Comparison of ENCODE assay signal across 19 cellular contexts in the genomic region with DNA sequence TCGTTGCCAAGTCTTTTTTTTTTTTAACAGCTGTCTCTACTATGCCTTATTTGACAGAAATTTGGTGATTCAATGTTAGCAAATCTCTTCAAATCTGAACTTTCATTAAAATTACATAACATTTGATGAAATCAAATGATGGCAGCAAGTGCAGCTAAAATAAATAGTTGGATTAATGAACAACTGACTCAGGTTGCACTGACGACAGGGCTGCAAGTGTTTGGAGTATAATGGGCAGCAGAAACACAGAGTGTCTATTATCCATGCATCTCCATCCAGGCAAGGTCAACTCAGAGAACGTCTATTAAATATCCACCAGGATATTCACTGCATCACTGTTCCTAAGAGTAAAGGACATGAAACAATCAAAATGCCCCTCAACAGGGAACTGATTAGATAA.
"Had no signal": no experiment of that assay in that cellular context is flagged by ENCODE, and none has a peak within 500 bp of the region (broad histone marks: within the 10 kb centered on the region; RNA-seq: fewer than 3 reads in every experiment).

No MANE protein-coding gene starts in this region.

- DNase-seq: activated CD4-positive, alpha-beta memory T cell treated with anti-CD3 and anti-CD28 coated beads for 36 hours; activated CD4-positive, alpha-beta T cell treated with anti-CD3 and anti-CD28 coated beads, Interleukin-2, amount 10 ng/mL, durations not matched to agents 7 days and 5 days; activated CD4-positive, CD25-positive, alpha-beta regulatory T cell; activated CD8-positive, alpha-beta memory T cell treated with anti-CD3 and anti-CD28 coated beads for 24 hours; activated gamma-delta T cell treated with Interleukin-2 at 50 U/mL for 16 hours; activated naive CD4-positive, alpha-beta T cell treated with anti-CD3 and anti-CD28 coated beads, Interleukin-2, amount 10 ng/mL, durations not matched to agents 7 days and 5 days; activated naive CD8-positive, alpha-beta T cell treated with anti-CD3 and anti-CD28 coated beads for 36 hours; activated T-cell treated with anti-CD3 and anti-CD28 coated beads, Interleukin-2, amount 50 U/mL, for 4 hours; cerebellar nuclear complex; MM.1S; NCI-H1105; NCI-H1436; NCI-H1694 treated with DMSO at 0.1 percent for 48 hours; NCI-H2029 treated with DMSO at 0.1 percent for 48 hours; NCI-H446 treated with DMSO at 0.1 percent for 48 hours; NCI-H524 treated with DMSO at 0.1 percent for 48 hours; NCI-H82; SIG-M5; T-helper 1 cell had no signal

- ATAC-seq: activated T-cell treated with anti-CD3 and anti-CD28 coated beads, Interleukin-2, amount 50 U/mL, for 4 hours had no signal
